In genomic region chr1:8348777-8349472, GRCh38 we compare ENCODE assay signal across 8 cellular contexts. TPM values are rescaled to one million over a fixed set of nuclear protein-coding genes. Genes with fewer than 3 reads are reported as not detected.
DNase-seq lines count a peak whose midpoint lies in the region; ATAC-seq lines count a peak whose summit lies in the region.

No MANE protein-coding gene starts in this region.

- no peaks in the 10 kb centered on the region for H3K27me3 Mint-ChIP-seq in activated CD4-positive, alpha-beta memory T cell treated with anti-CD3 and anti-CD28 coated beads, Interleukin-2, amount 10 ng/mL, durations not matched to agents 7 days and 5 days
- peaks cover 6 to 9% of the 10 kb centered on the region in 2 donors for H3K27me3 Mint-ChIP-seq in effector memory CD8-positive, alpha-beta T cell
- H3K27me3 Mint-ChIP-seq in naive B cell, result peaks cover 4 to 6% (median 5%) of the 10 kb centered on the region in 3 donors

- no peak overlapping the region for H3K4me3 Mint-ChIP-seq in activated CD4-positive, alpha-beta memory T cell treated with anti-CD3 and anti-CD28 coated beads, Interleukin-2, amount 10 ng/mL, durations not matched to agents 7 days and 5 days
- H3K4me3 Mint-ChIP-seq in effector memory CD8-positive, alpha-beta T cell, result no peak overlapping the region
- no peak overlapping the region for H3K4me3 Mint-ChIP-seq in naive B cell
- no peak overlapping the region for H3K4me3 Mint-ChIP-seq in stimulated activated effector memory CD8-positive, alpha-beta T cell treated with anti-CD3 and anti-CD28 coated beads, Interleukin-12 subunit alpha, Interleukin-12 subunit beta, amount 100 ng/mL, for 72 hours

- ATAC-seq in GM19395 (IDR thresholded peaks at IDR 0.05; ENCODE audit: unreplicated experiment) (peak; percentile 53), naive B cell (ENCODE audit: low read depth in 2 of 2) (peak; percentile 73 to 78), GM21619 (IDR thresholded peaks at IDR 0.05; ENCODE audit: unreplicated experiment) (no peak)
- peak; percentile 88 for ATAC-seq in effector memory CD8-positive, alpha-beta T cell (replicated peaks)
- ATAC-seq in stimulated activated effector memory CD8-positive, alpha-beta T cell treated with anti-CD3 and anti-CD28 coated beads, Interleukin-12 subunit alpha, Interleukin-12 subunit beta, amount 100 ng/mL, for 72 hours, result peak; percentile 73

- no peak overlapping the region for H3K27ac Mint-ChIP-seq in activated CD4-positive, alpha-beta memory T cell treated with anti-CD3 and anti-CD28 coated beads, Interleukin-2, amount 10 ng/mL, durations not matched to agents 7 days and 5 days
- H3K27ac Mint-ChIP-seq in effector memory CD8-positive, alpha-beta T cell, result peak overlapping the region in 1 of 2 donors; percentile 47
- peak overlapping the region in 3 of 6 donors; percentile 8 to 78 (median 73) for H3K27ac Mint-ChIP-seq in naive B cell
- H3K27ac Mint-ChIP-seq in stimulated activated effector memory CD8-positive, alpha-beta T cell treated with anti-CD3 and anti-CD28 coated beads, Interleukin-12 subunit alpha, Interleukin-12 subunit beta, amount 100 ng/mL, for 72 hours, result peak overlapping the region; percentile 56

- POLR2A ChIA-PET in activated CD4-positive, alpha-beta memory T cell treated with anti-CD3 and anti-CD28 coated beads, Interleukin-2, amount 10 ng/mL, durations not matched to agents 7 days and 5 days (lab: Charles Lee), result no interaction called here

- no peaks in the 10 kb centered on the region for H3K4me1 Mint-ChIP-seq in activated CD4-positive, alpha-beta memory T cell treated with anti-CD3 and anti-CD28 coated beads, Interleukin-2, amount 10 ng/mL, durations not matched to agents 7 days and 5 days
- peaks cover 5% of the 10 kb centered on the region in 2 donors for H3K4me1 Mint-ChIP-seq in effector memory CD8-positive, alpha-beta T cell (ENCODE audit: low read depth in 2 of 2)
- peaks cover 7 to 10% (median 10%) of the 10 kb centered on the region in 3 donors for H3K4me1 Mint-ChIP-seq in naive B cell
- peaks cover 6% of the 10 kb centered on the region for H3K4me1 Mint-ChIP-seq in stimulated activated effector memory CD8-positive, alpha-beta T cell treated with anti-CD3 and anti-CD28 coated beads, Interleukin-12 subunit alpha, Interleukin-12 subunit beta, amount 100 ng/mL, for 72 hours

- no peaks in the 10 kb centered on the region for H3K9me3 Mint-ChIP-seq in activated CD4-positive, alpha-beta memory T cell treated with anti-CD3 and anti-CD28 coated beads, Interleukin-2, amount 10 ng/mL, durations not matched to agents 7 days and 5 days
- H3K9me3 Mint-ChIP-seq in effector memory CD8-positive, alpha-beta T cell, result no peaks in the 10 kb centered on the region
- peaks cover 0 to 2% (median 0%) of the 10 kb centered on the region in 7 donors for H3K9me3 Mint-ChIP-seq in naive B cell
- no peaks in the 10 kb centered on the region for H3K9me3 Mint-ChIP-seq in stimulated activated effector memory CD8-positive, alpha-beta T cell treated with anti-CD3 and anti-CD28 coated beads, Interleukin-12 subunit alpha, Interleukin-12 subunit beta, amount 100 ng/mL, for 72 hours

- peaks cover 12% of the 10 kb centered on the region for H3K36me3 Mint-ChIP-seq in activated CD4-positive, alpha-beta memory T cell treated with anti-CD3 and anti-CD28 coated beads, Interleukin-2, amount 10 ng/mL, durations not matched to agents 7 days and 5 days (ENCODE audit: low read depth)
- peaks cover 21% of the 10 kb centered on the region for H3K36me3 Mint-ChIP-seq in effector memory CD8-positive, alpha-beta T cell (ENCODE audit: insufficient read depth)
- no peaks in the 10 kb centered on the region for H3K36me3 Mint-ChIP-seq in naive B cell
- H3K36me3 Mint-ChIP-seq in stimulated activated effector memory CD8-positive, alpha-beta T cell treated with anti-CD3 and anti-CD28 coated beads, Interleukin-12 subunit alpha, Interleukin-12 subunit beta, amount 100 ng/mL, for 72 hours, result peaks cover 28% of the 10 kb centered on the region

- DNase-seq in AG08395 (ENCODE audit: low spot score) (peak; percentile 76), NCI-H510A treated with DMSO at 0.1 percent for 48 hours (lab: John Stamatoyannopoulos, UW) (peak; percentile 98), naive B cell (peak; percentile 56)
- DNase-seq in activated CD4-positive, alpha-beta memory T cell treated with anti-CD3 and anti-CD28 coated beads, Interleukin-2, amount 10 ng/mL, durations not matched to agents 7 days and 5 days, result peak; percentile 70
- peak; percentile 62 to 70 (median 69) for DNase-seq in effector memory CD8-positive, alpha-beta T cell
- DNase-seq in stimulated activated effector memory CD8-positive, alpha-beta T cell treated with anti-CD3 and anti-CD28 coated beads, Interleukin-12 subunit alpha, Interleukin-12 subunit beta, amount 100 ng/mL, for 72 hours (ENCODE audit: low spot score in 2 of 2), result peak; percentile 65 to 79

- CTCF ChIA-PET in activated CD4-positive, alpha-beta memory T cell treated with anti-CD3 and anti-CD28 coated beads, Interleukin-2, amount 10 ng/mL, durations not matched to agents 7 days and 5 days (lab: Charles Lee), result interaction anchor here (0.5 to 4.9 kb wide), 11 partner anchors 19 to 500 kb away, joined by 3 to 61 read pairs (median 4); no protein-coding TSS in a partner anchor

RNA-seq across cellular contexts. Expression of gene SLC45A1, which starts 31.0 kb away (rescaled TPM):
- total RNA-seq in activated CD4-positive, alpha-beta memory T cell treated with anti-CD3 and anti-CD28 coated beads, Interleukin-2, amount 10 ng/mL, durations not matched to agents 7 days and 5 days, result under 1 TPM; 0.25 to 0.30 TPM
- under 1 TPM in 3 of 6 donors, not detected in 3; 0.09 to 0.26 (median 0.24) TPM for polyA plus RNA-seq in naive B cell (ENCODE audit: low read depth in 6 of 6)
